In genomic region chr17:8408371-8408770, GRCh38 we compare ENCODE assay signal across 1 cellular context.
TF ChIP-seq lines count a peak whose summit lies in the region.

No MANE protein-coding gene starts in this region.

TF ChIP-seq in H1, 55 proteins besides CTCF, POLR2A, EP300 and RAD21:
- TF ChIP-seq TAF1 (IDR thresholded peaks at IDR 0.05; ENCODE audit: low read depth, low read length) (no peak), JUND (IDR thresholded peaks at IDR 0.05; ENCODE audit: low read length) (no peak), BACH1 (IDR thresholded peaks at IDR 0.05; ENCODE audit: low read length) (peak; percentile 72), MAFK (IDR thresholded peaks at IDR 0.05; ENCODE audit: low read depth, low read length) (peak; percentile 50; the same call in 1 of the 2 replicates), MAX (IDR thresholded peaks at IDR 0.05) (0 out of 2 replicates have a peak, but pooled peaks have one; percentile 20), KDM4A (IDR thresholded peaks at IDR 0.05; ENCODE audit: low read depth, low read length, severe bottlenecking) (no peak)
